1 cellular context compared by ENCODE assay signal in genomic region chr12:104643921-104644669, GRCh38.
TF ChIP-seq lines count a peak whose summit lies in the region.

No MANE protein-coding gene starts in this region.

TF ChIP-seq in GM12878, 131 proteins besides CTCF, POLR2A, EP300 and RAD21 (continued from another document):
- TF ChIP-seq KAT2A (conservative IDR thresholded peaks at IDR 0.05; ENCODE audit: control insufficient read depth, low read depth, low read length) (no peak), SMAD5 (IDR thresholded peaks at IDR 0.05; ENCODE audit: low read depth) (0 out of 2 replicates have a peak, but pooled peaks have one; percentile 13), CHD2 (IDR thresholded peaks at IDR 0.05; ENCODE audit: borderline replicate concordance, low read depth, low read length) (no peak), IKZF2 (IDR thresholded peaks at IDR 0.05) (0 out of 4 replicates have a peak, but pooled peaks of 1 of the 2 experiments have one; percentile 13), SMAD1 (IDR thresholded peaks at IDR 0.05; ENCODE audit: low read depth, partially characterized antibody) (no peak)
- TF ChIP-seq, protein P1, sequence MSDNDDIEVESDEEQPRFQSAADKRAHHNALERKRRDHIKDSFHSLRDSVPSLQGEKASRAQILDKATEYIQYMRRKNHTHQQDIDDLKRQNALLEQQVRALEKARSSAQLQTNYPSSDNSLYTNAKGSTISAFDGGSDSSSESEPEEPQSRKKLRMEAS (IDR thresholded peaks at IDR 0.05; ENCODE audit: low read depth, low read length), result 0 out of 2 replicates have a peak, but pooled peaks have one; percentile 35
